In genomic region chr10:63713191-63714144, GRCh38 we compare ENCODE assay signal across 2 cellular contexts.
TF ChIP-seq lines count a peak whose summit lies in the region.

No MANE protein-coding gene starts in this region.

TF ChIP-seq in HEK293, 187 proteins besides CTCF, POLR2A, EP300 and RAD21 (continued from another document and continues in another):
- TF ChIP-seq, protein P1, sequence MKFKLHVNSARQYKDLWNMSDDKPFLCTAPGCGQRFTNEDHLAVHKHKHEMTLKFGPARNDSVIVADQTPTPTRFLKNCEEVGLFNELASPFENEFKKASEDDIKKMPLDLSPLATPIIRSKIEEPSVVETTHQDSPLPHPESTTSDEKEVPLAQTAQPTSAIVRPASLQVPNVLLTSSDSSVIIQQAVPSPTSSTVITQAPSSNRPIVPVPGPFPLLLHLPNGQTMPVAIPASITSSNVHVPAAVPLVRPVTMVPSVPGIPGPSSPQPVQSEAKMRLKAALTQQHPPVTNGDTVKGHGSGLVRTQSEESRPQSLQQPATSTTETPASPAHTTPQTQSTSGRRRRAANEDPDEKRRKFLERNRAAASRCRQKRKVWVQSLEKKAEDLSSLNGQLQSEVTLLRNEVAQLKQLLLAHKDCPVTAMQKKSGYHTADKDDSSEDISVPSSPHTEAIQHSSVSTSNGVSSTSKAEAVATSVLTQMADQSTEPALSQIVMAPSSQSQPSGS (tag by site-specific recombination; IDR thresholded peaks at IDR 0.05; ENCODE audit: low read depth): no peak
- TF ChIP-seq ZNF626 (tag by site-specific recombination; IDR thresholded peaks at IDR 0.05) (no peak), ZNF18 (tag by site-specific recombination; IDR thresholded peaks at IDR 0.05) (peak; percentile 78; the same call in 1 of the 2 replicates), OSR2 (tag by site-specific recombination; IDR thresholded peaks at IDR 0.05) (peak; percentile 96), ZNF169 (tag by site-specific recombination; IDR thresholded peaks at IDR 0.05) (no peak), ZNF341 (tag by site-specific recombination; IDR thresholded peaks at IDR 0.05; ENCODE audit: low read depth) (no peak), TRIM28 (IDR thresholded peaks at IDR 0.05; ENCODE audit: borderline replicate concordance, low read length) (peak; percentile 79; the same call in 1 of the 2 replicates), PRDM10 (tag by site-specific recombination; IDR thresholded peaks at IDR 0.05) (peak; percentile 75), ZNF747 (tag by site-specific recombination; IDR thresholded peaks at IDR 0.05) (no peak), ZNF514 (tag by site-specific recombination; IDR thresholded peaks at IDR 0.05) (no peak), SP7 (tag by site-specific recombination; IDR thresholded peaks at IDR 0.05) (peak; percentile 81), ZBTB17 (tag by site-specific recombination; IDR thresholded peaks at IDR 0.05) (peak; percentile 76), KLF10 (tag by site-specific recombination; IDR thresholded peaks at IDR 0.05) (peak; percentile 83), ZFP41 (tag by site-specific recombination; IDR thresholded peaks at IDR 0.05; ENCODE audit: borderline replicate concordance) (no peak), ZNF404 (tag by site-specific recombination; IDR thresholded peaks at IDR 0.05) (no peak), HOXA7 (CRISPR knock-in tag; IDR thresholded peaks at IDR 0.05; ENCODE audit: borderline replicate concordance) (no peak), ZNF558 (tag by site-specific recombination; IDR thresholded peaks at IDR 0.05) (peak; percentile 16; the same call in 1 of the 2 replicates), ZFP37 (tag by site-specific recombination; IDR thresholded peaks at IDR 0.05) (no peak), GFI1B (tag by site-specific recombination; IDR thresholded peaks at IDR 0.05) (peak; percentile 94), TCF7L2 (IDR thresholded peaks at IDR 0.05; ENCODE audit: borderline replicate concordance, low read depth, low read length) (peak; percentile 79)
- TF ChIP-seq, protein P2, sequence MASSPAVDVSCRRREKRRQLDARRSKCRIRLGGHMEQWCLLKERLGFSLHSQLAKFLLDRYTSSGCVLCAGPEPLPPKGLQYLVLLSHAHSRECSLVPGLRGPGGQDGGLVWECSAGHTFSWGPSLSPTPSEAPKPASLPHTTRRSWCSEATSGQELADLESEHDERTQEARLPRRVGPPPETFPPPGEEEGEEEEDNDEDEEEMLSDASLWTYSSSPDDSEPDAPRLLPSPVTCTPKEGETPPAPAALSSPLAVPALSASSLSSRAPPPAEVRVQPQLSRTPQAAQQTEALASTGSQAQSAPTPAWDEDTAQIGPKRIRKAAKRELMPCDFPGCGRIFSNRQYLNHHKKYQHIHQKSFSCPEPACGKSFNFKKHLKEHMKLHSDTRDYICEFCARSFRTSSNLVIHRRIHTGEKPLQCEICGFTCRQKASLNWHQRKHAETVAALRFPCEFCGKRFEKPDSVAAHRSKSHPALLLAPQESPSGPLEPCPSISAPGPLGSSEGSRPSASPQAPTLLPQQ (tag by site-specific recombination; IDR thresholded peaks at IDR 0.05): peak; percentile 56; the same call in 1 of the 2 replicates
- TF ChIP-seq, protein P3, sequence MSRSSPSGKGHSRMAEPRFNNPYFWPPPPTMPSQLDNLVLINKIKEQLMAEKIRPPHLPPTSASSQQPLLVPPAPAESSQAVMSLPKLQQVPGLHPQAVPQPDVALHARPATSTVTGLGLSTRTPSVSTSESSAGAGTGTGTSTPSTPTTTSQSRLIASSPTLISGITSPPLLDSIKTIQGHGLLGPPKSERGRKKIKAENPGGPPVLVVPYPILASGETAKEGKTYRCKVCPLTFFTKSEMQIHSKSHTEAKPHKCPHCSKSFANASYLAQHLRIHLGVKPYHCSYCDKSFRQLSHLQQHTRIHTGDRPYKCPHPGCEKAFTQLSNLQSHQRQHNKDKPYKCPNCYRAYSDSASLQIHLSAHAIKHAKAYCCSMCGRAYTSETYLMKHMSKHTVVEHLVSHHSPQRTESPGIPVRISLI (tag by site-specific recombination; IDR thresholded peaks at IDR 0.05): peak; percentile 87

TF ChIP-seq in SK-N-SH, 30 proteins besides CTCF, POLR2A, EP300 and RAD21 (continued from another document):
- peak; percentile 80 for TF ChIP-seq REST (IDR thresholded peaks at IDR 0.05; ENCODE audit: low read depth, low read length)
- TF ChIP-seq TEAD4 (IDR thresholded peaks at IDR 0.05; ENCODE audit: borderline replicate concordance, insufficient read depth): peak; percentile 96
- peak; percentile 39; the same call in 1 of the 2 replicates for TF ChIP-seq MAX (IDR thresholded peaks at IDR 0.05; ENCODE audit: low read depth)
- peak; percentile 92 for TF ChIP-seq JUND (IDR thresholded peaks at IDR 0.05)
- no peak for TF ChIP-seq SMC3 (IDR thresholded peaks at IDR 0.05; ENCODE audit: low read depth, low read length)
- TF ChIP-seq USF1 (IDR thresholded peaks at IDR 0.05; ENCODE audit: borderline replicate concordance, low read depth): no peak
- TF ChIP-seq TAF1 (IDR thresholded peaks at IDR 0.05; ENCODE audit: borderline replicate concordance, low read depth, low read length): no peak
- TF ChIP-seq ELF1 (IDR thresholded peaks at IDR 0.05): peak; percentile 40; the same call in 1 of the 2 replicates
- peak; percentile 94 for TF ChIP-seq SIN3A (IDR thresholded peaks at IDR 0.05; ENCODE audit: borderline replicate concordance, low read depth, low read length)
- peak; percentile 75 for TF ChIP-seq FOSL2 (IDR thresholded peaks at IDR 0.05; ENCODE audit: borderline replicate concordance, low read depth)
- TF ChIP-seq RFX5 (IDR thresholded peaks at IDR 0.05; ENCODE audit: low read length): peak; percentile 45; the same call in 1 of the 2 replicates
- TF ChIP-seq IRF3 (IDR thresholded peaks at IDR 0.05; ENCODE audit: low read depth, low read length): no peak
- TF ChIP-seq CHD2 (IDR thresholded peaks at IDR 0.05; ENCODE audit: low read length, partially characterized antibody): peak; percentile 97
- TF ChIP-seq GABPA (IDR thresholded peaks at IDR 0.05; ENCODE audit: low read depth): no peak
- TF ChIP-seq YY1 (IDR thresholded peaks at IDR 0.05; ENCODE audit: low read depth): no peak
- peak; percentile 70 for TF ChIP-seq FOXJ3 (CRISPR knock-in tag; IDR thresholded peaks at IDR 0.05)
- peak; percentile 94 for TF ChIP-seq RXRA (IDR thresholded peaks at IDR 0.05; ENCODE audit: borderline replicate concordance, low read depth)
- TF ChIP-seq PBX3 (IDR thresholded peaks at IDR 0.05): peak; percentile 98
- peak; percentile 90 for TF ChIP-seq MEF2A (IDR thresholded peaks at IDR 0.05; ENCODE audit: borderline replicate concordance, low read depth)
- TF ChIP-seq TCF12 (IDR thresholded peaks at IDR 0.05): peak; percentile 99
